ENCODE assay signal across 1 cellular context in the genomic region with DNA sequence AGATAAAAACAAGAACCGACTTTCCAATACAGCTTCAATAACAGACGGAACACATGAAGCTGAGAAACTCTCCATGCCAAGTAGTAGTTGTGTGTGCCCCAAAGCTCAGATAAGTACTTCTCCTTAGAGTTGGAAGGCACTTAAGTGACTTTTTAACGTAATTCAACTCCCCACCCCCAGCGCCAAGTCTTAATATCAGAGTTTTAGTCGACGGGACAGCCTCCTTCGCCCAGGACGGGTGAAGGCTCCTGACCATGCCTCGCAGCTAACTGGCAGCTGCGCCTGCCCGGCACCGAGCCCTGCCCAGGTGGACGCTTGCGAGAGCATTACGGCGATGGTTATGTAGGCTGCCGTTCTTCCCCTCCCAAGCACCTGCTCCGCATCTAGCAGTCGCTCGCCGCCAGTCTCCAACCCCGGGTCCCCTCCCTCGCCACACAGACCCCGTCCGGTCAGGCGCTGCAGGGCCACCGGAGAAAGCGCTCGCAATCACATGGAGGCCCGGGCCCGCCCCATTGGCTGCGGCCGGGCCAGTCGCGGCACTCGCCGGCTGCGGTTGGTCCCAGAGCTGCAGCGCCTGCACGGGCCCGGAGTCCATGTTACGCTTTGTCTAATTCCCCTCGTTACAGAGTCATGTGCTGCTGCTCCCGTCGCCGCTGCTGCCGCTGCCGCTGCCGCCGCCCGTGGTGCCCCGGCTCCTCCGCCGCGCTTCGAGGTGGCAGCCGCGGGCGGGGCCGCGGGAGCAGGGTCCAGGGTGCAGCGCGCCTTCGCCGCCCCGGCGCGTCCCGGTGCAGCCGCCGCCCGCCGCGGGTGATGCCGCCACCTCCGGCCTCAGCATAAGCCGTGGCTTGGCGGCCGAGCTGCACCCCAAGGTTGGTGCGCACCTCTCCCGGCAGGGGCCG.
TF ChIP-seq lines count a peak whose summit lies in the region.

A gene (plus strand): TSS at position 610 of the 899 bp plus-strand sequence. CDS start 112,037 bp downstream, outside the sequence.

TF ChIP-seq in K562, 482 proteins besides CTCF, POLR2A, EP300 and RAD21 (continued from another document and continues in another):
- TF ChIP-seq ESRRB (CRISPR knock-in tag; IDR thresholded peaks at IDR 0.05; ENCODE audit: borderline replicate concordance) (no peak), HNRNPLL (IDR thresholded peaks at IDR 0.05; ENCODE audit: low read depth, low read length, poor library complexity, severe bottlenecking) (peak; percentile 37), GATAD2A (IDR thresholded peaks at IDR 0.05) (0 out of 2 replicates have a peak, but pooled peaks have one; percentile 35), POLR2G (IDR thresholded peaks at IDR 0.05; ENCODE audit: low read depth, low read length) (peak; percentile 79), PTRF (tag; IDR thresholded peaks at IDR 0.05) (no peak), HMGN3 (IDR thresholded peaks at IDR 0.05; ENCODE audit: borderline replicate concordance, extremely low read depth, insufficient read length, low read depth, low read length) (peak; percentile 56), ZNF224 (CRISPR knock-in tag; IDR thresholded peaks at IDR 0.05) (no peak), RBM22 (IDR thresholded peaks at IDR 0.05; ENCODE audit: low read depth, low read length, poor library complexity, severe bottlenecking) (peak; percentile 18), NUFIP1 (IDR thresholded peaks at IDR 0.05; ENCODE audit: partially characterized antibody) (peak; percentile 29), MCM5 (IDR thresholded peaks at IDR 0.05; ENCODE audit: low read depth) (no peak), PYGO2 (tag; IDR thresholded peaks at IDR 0.05) (no peak), NR4A1 (CRISPR knock-in tag; IDR thresholded peaks at IDR 0.05) (0 out of 2 replicates have a peak, but pooled peaks have one; percentile 33), NR4A1 (tag; IDR thresholded peaks at IDR 0.05) (no peak), ZNF354B (CRISPR knock-in tag; IDR thresholded peaks at IDR 0.05) (no peak), ZNF766 (CRISPR knock-in tag; conservative IDR thresholded peaks at IDR 0.05) (no peak), BACH1 (tag; IDR thresholded peaks at IDR 0.05) (no peak), RCOR1 (IDR thresholded peaks at IDR 0.05; ENCODE audit: borderline replicate concordance in 1 of 2, low read depth in 2 of 2, low read length in 2 of 2) (0 out of 4 replicates have a peak, but pooled peaks of 1 of the 2 experiments have one; percentile 58), E2F3 (CRISPR knock-in tag; IDR thresholded peaks at IDR 0.05) (peak; percentile 8; the same call in 1 of the 2 replicates), ATF1 (CRISPR knock-in tag; IDR thresholded peaks at IDR 0.05) (no peak), ATF1 (tag; IDR thresholded peaks at IDR 0.05) (peak; percentile 31; the same call in 1 of the 2 replicates), POLR3G (IDR thresholded peaks at IDR 0.05; ENCODE audit: extremely low read depth, insufficient read length, insufficient replicate concordance) (no peak), CREB1 (IDR thresholded peaks at IDR 0.05) (no peak), CREB1 (CRISPR knock-in tag; IDR thresholded peaks at IDR 0.05) (0 out of 2 replicates have a peak, but pooled peaks have one; percentile 24), HLTF (IDR thresholded peaks at IDR 0.05) (0 out of 2 replicates have a peak, but pooled peaks have one; percentile 30), MAZ (CRISPR knock-in tag; conservative IDR thresholded peaks at IDR 0.05 in 1 of 2, IDR thresholded peaks at IDR 0.05 in 1 of 2) (peak in 1 of 2 experiments; percentile 57; a peak in 3 of 4 replicates), CBX5 (IDR thresholded peaks at IDR 0.05; ENCODE audit: borderline replicate concordance, low read depth) (0 out of 2 replicates have a peak, but pooled peaks have one; percentile 17), ZNF551 (CRISPR knock-in tag; IDR thresholded peaks at IDR 0.05) (no peak), NONO (IDR thresholded peaks at IDR 0.05; ENCODE audit: low read depth in 2 of 2, low read length in 1 of 2) (peak in 1 of 2 experiments; percentile 77; a peak in 2 of 4 replicates), MYC (IDR thresholded peaks at IDR 0.05; ENCODE audit: low read depth, low read length) (peak; percentile 67), MYC (CRISPR knock-in tag; IDR thresholded peaks at IDR 0.05; ENCODE audit: borderline replicate concordance, low read depth) (no peak), CCNT2 (IDR thresholded peaks at IDR 0.05; ENCODE audit: borderline replicate concordance, extremely low read depth, insufficient read length, low read depth, low read length) (peak; percentile 59)
- TF ChIP-seq, protein P1, sequence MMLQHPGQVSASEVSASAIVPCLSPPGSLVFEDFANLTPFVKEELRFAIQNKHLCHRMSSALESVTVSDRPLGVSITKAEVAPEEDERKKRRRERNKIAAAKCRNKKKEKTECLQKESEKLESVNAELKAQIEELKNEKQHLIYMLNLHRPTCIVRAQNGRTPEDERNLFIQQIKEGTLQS (IDR thresholded peaks at IDR 0.05): no peak
- TF ChIP-seq, protein P1 (CRISPR knock-in tag; conservative IDR thresholded peaks at IDR 0.05): 0 out of 2 replicates have a peak, but pooled peaks have one; percentile 32
- TF ChIP-seq, protein P2, sequence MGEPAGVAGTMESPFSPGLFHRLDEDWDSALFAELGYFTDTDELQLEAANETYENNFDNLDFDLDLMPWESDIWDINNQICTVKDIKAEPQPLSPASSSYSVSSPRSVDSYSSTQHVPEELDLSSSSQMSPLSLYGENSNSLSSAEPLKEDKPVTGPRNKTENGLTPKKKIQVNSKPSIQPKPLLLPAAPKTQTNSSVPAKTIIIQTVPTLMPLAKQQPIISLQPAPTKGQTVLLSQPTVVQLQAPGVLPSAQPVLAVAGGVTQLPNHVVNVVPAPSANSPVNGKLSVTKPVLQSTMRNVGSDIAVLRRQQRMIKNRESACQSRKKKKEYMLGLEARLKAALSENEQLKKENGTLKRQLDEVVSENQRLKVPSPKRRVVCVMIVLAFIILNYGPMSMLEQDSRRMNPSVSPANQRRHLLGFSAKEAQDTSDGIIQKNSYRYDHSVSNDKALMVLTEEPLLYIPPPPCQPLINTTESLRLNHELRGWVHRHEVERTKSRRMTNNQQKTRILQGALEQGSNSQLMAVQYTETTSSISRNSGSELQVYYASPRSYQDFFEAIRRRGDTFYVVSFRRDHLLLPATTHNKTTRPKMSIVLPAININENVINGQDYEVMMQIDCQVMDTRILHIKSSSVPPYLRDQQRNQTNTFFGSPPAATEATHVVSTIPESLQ (CRISPR knock-in tag; IDR thresholded peaks at IDR 0.05): no peak
- TF ChIP-seq, protein P3, sequence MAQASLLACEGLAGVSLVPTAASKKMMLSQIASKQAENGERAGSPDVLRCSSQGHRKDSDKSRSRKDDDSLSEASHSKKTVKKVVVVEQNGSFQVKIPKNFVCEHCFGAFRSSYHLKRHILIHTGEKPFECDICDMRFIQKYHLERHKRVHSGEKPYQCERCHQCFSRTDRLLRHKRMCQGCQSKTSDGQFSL (CRISPR knock-in tag; IDR thresholded peaks at IDR 0.05): peak; percentile 52; the same call in 1 of the 2 replicates
- TF ChIP-seq, protein P3 (tag; IDR thresholded peaks at IDR 0.05): no peak
- TF ChIP-seq, protein P4, sequence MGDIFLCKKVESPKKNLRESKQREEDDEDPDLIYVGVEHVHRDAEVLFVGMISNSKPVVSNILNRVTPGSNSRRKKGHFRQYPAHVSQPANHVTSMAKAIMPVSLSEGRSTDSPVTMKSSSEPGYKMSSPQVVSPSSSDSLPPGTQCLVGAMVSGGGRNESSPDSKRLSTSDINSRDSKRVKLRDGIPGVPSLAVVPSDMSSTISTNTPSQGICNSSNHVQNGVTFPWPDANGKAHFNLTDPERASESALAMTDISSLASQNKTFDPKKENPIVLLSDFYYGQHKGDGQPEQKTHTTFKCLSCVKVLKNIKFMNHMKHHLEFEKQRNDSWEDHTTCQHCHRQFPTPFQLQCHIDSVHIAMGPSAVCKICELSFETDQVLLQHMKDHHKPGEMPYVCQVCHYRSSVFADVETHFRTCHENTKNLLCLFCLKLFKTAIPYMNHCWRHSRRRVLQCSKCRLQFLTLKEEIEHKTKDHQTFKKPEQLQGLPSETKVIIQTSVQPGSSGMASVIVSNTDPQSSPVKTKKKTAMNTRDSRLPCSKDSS (IDR thresholded peaks at IDR 0.05; ENCODE audit: low read depth, partially characterized antibody): no peak
- TF ChIP-seq, protein P5, sequence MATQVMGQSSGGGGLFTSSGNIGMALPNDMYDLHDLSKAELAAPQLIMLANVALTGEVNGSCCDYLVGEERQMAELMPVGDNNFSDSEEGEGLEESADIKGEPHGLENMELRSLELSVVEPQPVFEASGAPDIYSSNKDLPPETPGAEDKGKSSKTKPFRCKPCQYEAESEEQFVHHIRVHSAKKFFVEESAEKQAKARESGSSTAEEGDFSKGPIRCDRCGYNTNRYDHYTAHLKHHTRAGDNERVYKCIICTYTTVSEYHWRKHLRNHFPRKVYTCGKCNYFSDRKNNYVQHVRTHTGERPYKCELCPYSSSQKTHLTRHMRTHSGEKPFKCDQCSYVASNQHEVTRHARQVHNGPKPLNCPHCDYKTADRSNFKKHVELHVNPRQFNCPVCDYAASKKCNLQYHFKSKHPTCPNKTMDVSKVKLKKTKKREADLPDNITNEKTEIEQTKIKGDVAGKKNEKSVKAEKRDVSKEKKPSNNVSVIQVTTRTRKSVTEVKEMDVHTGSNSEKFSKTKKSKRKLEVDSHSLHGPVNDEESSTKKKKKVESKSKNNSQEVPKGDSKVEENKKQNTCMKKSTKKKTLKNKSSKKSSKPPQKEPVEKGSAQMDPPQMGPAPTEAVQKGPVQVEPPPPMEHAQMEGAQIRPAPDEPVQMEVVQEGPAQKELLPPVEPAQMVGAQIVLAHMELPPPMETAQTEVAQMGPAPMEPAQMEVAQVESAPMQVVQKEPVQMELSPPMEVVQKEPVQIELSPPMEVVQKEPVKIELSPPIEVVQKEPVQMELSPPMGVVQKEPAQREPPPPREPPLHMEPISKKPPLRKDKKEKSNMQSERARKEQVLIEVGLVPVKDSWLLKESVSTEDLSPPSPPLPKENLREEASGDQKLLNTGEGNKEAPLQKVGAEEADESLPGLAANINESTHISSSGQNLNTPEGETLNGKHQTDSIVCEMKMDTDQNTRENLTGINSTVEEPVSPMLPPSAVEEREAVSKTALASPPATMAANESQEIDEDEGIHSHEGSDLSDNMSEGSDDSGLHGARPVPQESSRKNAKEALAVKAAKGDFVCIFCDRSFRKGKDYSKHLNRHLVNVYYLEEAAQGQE (CRISPR knock-in tag; IDR thresholded peaks at IDR 0.05; ENCODE audit: low read depth): 0 out of 2 replicates have a peak, but pooled peaks have one; percentile 20
- TF ChIP-seq, protein P6, sequence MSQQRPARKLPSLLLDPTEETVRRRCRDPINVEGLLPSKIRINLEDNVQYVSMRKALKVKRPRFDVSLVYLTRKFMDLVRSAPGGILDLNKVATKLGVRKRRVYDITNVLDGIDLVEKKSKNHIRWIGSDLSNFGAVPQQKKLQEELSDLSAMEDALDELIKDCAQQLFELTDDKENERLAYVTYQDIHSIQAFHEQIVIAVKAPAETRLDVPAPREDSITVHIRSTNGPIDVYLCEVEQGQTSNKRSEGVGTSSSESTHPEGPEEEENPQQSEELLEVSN (IDR thresholded peaks at IDR 0.05; ENCODE audit: borderline replicate concordance in 1 of 2, extremely low read depth in 1 of 2, insufficient read depth in 1 of 2, insufficient read length in 1 of 2, low read depth in 1 of 2, low read length in 1 of 2, poor library complexity in 1 of 2, severe bottlenecking in 1 of 2): peak; percentile 79 to 95
- TF ChIP-seq, protein P7, sequence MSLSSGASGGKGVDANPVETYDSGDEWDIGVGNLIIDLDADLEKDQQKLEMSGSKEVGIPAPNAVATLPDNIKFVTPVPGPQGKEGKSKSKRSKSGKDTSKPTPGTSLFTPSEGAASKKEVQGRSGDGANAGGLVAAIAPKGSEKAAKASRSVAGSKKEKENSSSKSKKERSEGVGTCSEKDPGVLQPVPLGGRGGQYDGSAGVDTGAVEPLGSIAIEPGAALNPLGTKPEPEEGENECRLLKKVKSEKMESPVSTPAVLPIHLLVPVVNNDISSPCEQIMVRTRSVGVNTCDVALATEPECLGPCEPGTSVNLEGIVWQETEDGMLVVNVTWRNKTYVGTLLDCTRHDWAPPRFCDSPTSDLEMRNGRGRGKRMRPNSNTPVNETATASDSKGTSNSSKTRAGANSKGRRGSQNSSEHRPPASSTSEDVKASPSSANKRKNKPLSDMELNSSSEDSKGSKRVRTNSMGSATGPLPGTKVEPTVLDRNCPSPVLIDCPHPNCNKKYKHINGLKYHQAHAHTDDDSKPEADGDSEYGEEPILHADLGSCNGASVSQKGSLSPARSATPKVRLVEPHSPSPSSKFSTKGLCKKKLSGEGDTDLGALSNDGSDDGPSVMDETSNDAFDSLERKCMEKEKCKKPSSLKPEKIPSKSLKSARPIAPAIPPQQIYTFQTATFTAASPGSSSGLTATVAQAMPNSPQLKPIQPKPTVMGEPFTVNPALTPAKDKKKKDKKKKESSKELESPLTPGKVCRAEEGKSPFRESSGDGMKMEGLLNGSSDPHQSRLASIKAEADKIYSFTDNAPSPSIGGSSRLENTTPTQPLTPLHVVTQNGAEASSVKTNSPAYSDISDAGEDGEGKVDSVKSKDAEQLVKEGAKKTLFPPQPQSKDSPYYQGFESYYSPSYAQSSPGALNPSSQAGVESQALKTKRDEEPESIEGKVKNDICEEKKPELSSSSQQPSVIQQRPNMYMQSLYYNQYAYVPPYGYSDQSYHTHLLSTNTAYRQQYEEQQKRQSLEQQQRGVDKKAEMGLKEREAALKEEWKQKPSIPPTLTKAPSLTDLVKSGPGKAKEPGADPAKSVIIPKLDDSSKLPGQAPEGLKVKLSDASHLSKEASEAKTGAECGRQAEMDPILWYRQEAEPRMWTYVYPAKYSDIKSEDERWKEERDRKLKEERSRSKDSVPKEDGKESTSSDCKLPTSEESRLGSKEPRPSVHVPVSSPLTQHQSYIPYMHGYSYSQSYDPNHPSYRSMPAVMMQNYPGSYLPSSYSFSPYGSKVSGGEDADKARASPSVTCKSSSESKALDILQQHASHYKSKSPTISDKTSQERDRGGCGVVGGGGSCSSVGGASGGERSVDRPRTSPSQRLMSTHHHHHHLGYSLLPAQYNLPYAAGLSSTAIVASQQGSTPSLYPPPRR (CRISPR knock-in tag; IDR thresholded peaks at IDR 0.05; ENCODE audit: borderline replicate concordance): 0 out of 2 replicates have a peak, but pooled peaks have one; percentile 30
- TF ChIP-seq, protein P8, sequence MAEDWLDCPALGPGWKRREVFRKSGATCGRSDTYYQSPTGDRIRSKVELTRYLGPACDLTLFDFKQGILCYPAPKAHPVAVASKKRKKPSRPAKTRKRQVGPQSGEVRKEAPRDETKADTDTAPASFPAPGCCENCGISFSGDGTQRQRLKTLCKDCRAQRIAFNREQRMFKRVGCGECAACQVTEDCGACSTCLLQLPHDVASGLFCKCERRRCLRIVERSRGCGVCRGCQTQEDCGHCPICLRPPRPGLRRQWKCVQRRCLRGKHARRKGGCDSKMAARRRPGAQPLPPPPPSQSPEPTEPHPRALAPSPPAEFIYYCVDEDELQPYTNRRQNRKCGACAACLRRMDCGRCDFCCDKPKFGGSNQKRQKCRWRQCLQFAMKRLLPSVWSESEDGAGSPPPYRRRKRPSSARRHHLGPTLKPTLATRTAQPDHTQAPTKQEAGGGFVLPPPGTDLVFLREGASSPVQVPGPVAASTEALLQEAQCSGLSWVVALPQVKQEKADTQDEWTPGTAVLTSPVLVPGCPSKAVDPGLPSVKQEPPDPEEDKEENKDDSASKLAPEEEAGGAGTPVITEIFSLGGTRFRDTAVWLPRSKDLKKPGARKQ (CRISPR knock-in tag; IDR thresholded peaks at IDR 0.05): no peak
